Comparison of ENCODE assay signal across 1 cellular context in the genomic region with DNA sequence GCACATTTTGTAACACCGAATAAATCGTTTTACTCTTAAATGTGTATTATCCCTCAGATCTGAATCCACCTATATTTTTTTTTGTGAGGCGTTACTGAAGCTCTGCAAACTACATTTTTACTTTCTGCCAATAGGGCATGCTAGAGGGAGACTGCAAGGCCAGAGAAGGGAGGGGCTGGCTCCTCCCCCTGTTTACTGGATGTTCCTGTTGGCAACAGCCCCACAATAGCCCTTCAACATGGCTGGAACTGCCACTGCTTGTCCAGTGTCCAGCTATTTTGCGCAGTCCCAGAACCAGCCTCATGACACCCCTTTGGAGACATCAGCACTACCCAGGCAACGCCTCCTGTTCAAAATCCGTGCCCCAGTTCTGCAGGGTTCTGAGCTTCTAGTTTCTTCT.
TF ChIP-seq lines count a peak whose summit lies in the region.

No MANE protein-coding gene starts in this region.

TF ChIP-seq in GM23338, 12 proteins besides CTCF, POLR2A, EP300 and RAD21 (continued from another document):
- TF ChIP-seq POLR2AphosphoS5 (IDR thresholded peaks at IDR 0.05; ENCODE audit: low read depth) (no peak), EZH2 (IDR thresholded peaks at IDR 0.05; ENCODE audit: low read depth, unreplicated experiment) (no peak), EZH2phosphoT487 (IDR thresholded peaks at IDR 0.05; ENCODE audit: unreplicated experiment) (no peak), CREB1 (CRISPR knock-in tag; IDR thresholded peaks at IDR 0.05; ENCODE audit: low read depth) (no peak), ZNF331 (CRISPR knock-in tag; IDR thresholded peaks at IDR 0.05; ENCODE audit: low read depth) (no peak), ZNF114 (CRISPR knock-in tag; IDR thresholded peaks at IDR 0.05) (no peak), STAT1 (IDR thresholded peaks at IDR 0.05; ENCODE audit: unreplicated experiment) (no peak), NANOG (IDR thresholded peaks at IDR 0.05; ENCODE audit: borderline replicate concordance) (no peak), JUNB (IDR thresholded peaks at IDR 0.05; ENCODE audit: unreplicated experiment) (no peak)
- TF ChIP-seq, protein P1, sequence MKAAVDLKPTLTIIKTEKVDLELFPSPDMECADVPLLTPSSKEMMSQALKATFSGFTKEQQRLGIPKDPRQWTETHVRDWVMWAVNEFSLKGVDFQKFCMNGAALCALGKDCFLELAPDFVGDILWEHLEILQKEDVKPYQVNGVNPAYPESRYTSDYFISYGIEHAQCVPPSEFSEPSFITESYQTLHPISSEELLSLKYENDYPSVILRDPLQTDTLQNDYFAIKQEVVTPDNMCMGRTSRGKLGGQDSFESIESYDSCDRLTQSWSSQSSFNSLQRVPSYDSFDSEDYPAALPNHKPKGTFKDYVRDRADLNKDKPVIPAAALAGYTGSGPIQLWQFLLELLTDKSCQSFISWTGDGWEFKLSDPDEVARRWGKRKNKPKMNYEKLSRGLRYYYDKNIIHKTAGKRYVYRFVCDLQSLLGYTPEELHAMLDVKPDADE (IDR thresholded peaks at IDR 0.05) = no peak
- TF ChIP-seq, protein P2, sequence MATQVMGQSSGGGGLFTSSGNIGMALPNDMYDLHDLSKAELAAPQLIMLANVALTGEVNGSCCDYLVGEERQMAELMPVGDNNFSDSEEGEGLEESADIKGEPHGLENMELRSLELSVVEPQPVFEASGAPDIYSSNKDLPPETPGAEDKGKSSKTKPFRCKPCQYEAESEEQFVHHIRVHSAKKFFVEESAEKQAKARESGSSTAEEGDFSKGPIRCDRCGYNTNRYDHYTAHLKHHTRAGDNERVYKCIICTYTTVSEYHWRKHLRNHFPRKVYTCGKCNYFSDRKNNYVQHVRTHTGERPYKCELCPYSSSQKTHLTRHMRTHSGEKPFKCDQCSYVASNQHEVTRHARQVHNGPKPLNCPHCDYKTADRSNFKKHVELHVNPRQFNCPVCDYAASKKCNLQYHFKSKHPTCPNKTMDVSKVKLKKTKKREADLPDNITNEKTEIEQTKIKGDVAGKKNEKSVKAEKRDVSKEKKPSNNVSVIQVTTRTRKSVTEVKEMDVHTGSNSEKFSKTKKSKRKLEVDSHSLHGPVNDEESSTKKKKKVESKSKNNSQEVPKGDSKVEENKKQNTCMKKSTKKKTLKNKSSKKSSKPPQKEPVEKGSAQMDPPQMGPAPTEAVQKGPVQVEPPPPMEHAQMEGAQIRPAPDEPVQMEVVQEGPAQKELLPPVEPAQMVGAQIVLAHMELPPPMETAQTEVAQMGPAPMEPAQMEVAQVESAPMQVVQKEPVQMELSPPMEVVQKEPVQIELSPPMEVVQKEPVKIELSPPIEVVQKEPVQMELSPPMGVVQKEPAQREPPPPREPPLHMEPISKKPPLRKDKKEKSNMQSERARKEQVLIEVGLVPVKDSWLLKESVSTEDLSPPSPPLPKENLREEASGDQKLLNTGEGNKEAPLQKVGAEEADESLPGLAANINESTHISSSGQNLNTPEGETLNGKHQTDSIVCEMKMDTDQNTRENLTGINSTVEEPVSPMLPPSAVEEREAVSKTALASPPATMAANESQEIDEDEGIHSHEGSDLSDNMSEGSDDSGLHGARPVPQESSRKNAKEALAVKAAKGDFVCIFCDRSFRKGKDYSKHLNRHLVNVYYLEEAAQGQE (IDR thresholded peaks at IDR 0.05; ENCODE audit: unreplicated experiment) = no peak
